9 cellular contexts compared by ENCODE assay signal in the genomic region with DNA sequence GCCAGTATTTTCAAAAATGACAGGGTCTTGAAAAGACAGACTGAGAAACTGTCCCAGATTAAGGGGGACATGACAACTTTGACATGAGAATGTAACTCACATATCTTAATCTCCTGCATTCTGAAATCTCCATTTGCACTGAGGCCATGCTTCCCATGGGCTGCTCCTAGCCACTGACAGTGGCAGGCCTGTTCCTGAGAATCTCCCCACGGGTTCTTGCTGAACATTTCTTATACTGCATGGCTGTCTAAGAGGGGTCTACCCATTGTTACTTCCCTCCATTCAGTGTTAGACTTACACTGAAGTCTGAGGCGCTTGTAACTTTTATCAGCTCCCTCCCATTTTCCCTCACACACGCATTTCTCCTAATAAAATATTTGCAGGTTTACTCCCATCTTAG. TPM values are rescaled to one million over a fixed set of nuclear protein-coding genes. Genes with fewer than 3 reads are reported as not detected.
DNase-seq lines count a peak whose midpoint lies in the region; ATAC-seq and TF ChIP-seq lines count a peak whose summit lies in the region.
"Had no signal": no experiment of that assay in that cellular context is flagged by ENCODE, and none has a peak within 500 bp of the region (broad histone marks: within the 10 kb centered on the region; RNA-seq: fewer than 3 reads in every experiment).

No MANE protein-coding gene starts in this region.

- no peak for TF ChIP-seq POLR2A in upper lobe of left lung (IDR thresholded peaks at IDR 0.05)

- H2AK5ac ChIP-seq in H9 (ENCODE audit: insufficient read length, low read length), result no peak overlapping the region

- no peak overlapping the region for H3K9ac ChIP-seq in H9 (ENCODE audit: extremely low read depth, insufficient read length, low read length)

- H4K20me1 ChIP-seq in H9 (ENCODE audit: control insufficient read depth, insufficient read depth, insufficient read length), result no peaks in the 10 kb centered on the region

- H3K9me3 Mint-ChIP-seq in CD4-positive, CD25-positive, alpha-beta regulatory T cell, result no peaks in the 10 kb centered on the region
- H3K9me3 Mint-ChIP-seq in H9 (no peaks in the 10 kb centered on the region; a peak in 2 of 5 replicates), WTC11 (no peaks in the 10 kb centered on the region), memory B cell (no peaks in the 10 kb centered on the region)

- peak overlapping the region; percentile 92 for H3K27ac ChIP-seq in CD4-positive, CD25-positive, alpha-beta regulatory T cell (ENCODE audit: insufficient read depth, low read length, poor library complexity, severe bottlenecking)
- H3K27ac ChIP-seq in H9 (ENCODE audit: insufficient read length, low read depth, low read length) (no peak overlapping the region), upper lobe of left lung (no peak overlapping the region)

- H3K4ac ChIP-seq in H9 (ENCODE audit: low read depth, low read length), result no peak overlapping the region

- no peak for DNase-seq in CD4-positive, CD25-positive, alpha-beta regulatory T cell
- DNase-seq in H9 (no peak), WTC11 (ENCODE audit: low spot score) (no peak), memory B cell (ENCODE audit: low spot score in 2 of 2) (no peak), upper lobe of left lung (no peak), H4 (ENCODE audit: low spot score) (no peak), islet precursor cell (no peak), OCI-M1 (lab: John Stamatoyannopoulos, UW) (no peak)
- DNase-seq: GOT3 had no signal

- CTCF ChIA-PET in WTC11 (lab: Charles Lee), result interaction anchor here (0.6 kb wide), 1 partner anchor 585 kb away, joined by 5 read pairs; no protein-coding TSS in a partner anchor

- H3K79me1 ChIP-seq in H9 (ENCODE audit: insufficient read depth, low read depth, low read length, poor library complexity, severe bottlenecking), result peaks cover 6% of the 10 kb centered on the region

- peaks cover 28 to 57% (median 41%) of the 10 kb centered on the region in 4 donors for H3K4me1 Mint-ChIP-seq in CD4-positive, CD25-positive, alpha-beta regulatory T cell
- peaks cover 7 to 11% of the 10 kb centered on the region in 2 experiments; a peak in 3 of 4 replicates for H3K4me1 Mint-ChIP-seq in H9
- H3K4me1 Mint-ChIP-seq in WTC11, result peaks cover 9% of the 10 kb centered on the region; the same call in 1 of the 2 replicates
- peaks cover 17% of the 10 kb centered on the region for H3K4me1 Mint-ChIP-seq in memory B cell

- ATAC-seq in CD4-positive, CD25-positive, alpha-beta regulatory T cell (ENCODE audit: low read depth in 2 of 2), result no peak
- no peak for ATAC-seq in WTC11
- ATAC-seq in memory B cell (ENCODE audit: low read depth), result no peak
- ATAC-seq in upper lobe of left lung (ENCODE audit: low FRiP score in 2 of 2), result no peak

- peaks cover 5% of the 10 kb centered on the region for H3K36me3 Mint-ChIP-seq in CD4-positive, CD25-positive, alpha-beta regulatory T cell
- H3K36me3 Mint-ChIP-seq in H9 (ENCODE audit: insufficient read depth in 1 of 3, low read depth in 3 of 3) (peaks cover 3 to 25% (median 12%) of the 10 kb centered on the region in 3 experiments; a peak in 5 of 7 replicates), WTC11 (peaks cover 16% of the 10 kb centered on the region), memory B cell (peaks cover 3% of the 10 kb centered on the region)

- no peak overlapping the region for H3K14ac ChIP-seq in H9 (ENCODE audit: insufficient read depth, low read length)

- peak overlapping the region; percentile 61 to 89 (median 63) for H3K27ac Mint-ChIP-seq in CD4-positive, CD25-positive, alpha-beta regulatory T cell
- H3K27ac Mint-ChIP-seq in H9 (no peak overlapping the region), WTC11 (no peak overlapping the region), memory B cell (peak overlapping the region; percentile 92)

- no peak overlapping the region for H4K5ac ChIP-seq in H9 (ENCODE audit: insufficient read length, low read depth, low read length)

- no peaks in the 10 kb centered on the region for H3K27me3 ChIP-seq in CD4-positive, CD25-positive, alpha-beta regulatory T cell (ENCODE audit: control insufficient read depth, insufficient read depth, low read length)
- H3K27me3 ChIP-seq in H9 (ENCODE audit: insufficient read depth, low read length), result no peaks in the 10 kb centered on the region; the same call in 1 of the 2 replicates
- no peaks in the 10 kb centered on the region for H3K27me3 ChIP-seq in upper lobe of left lung

- TF ChIP-seq EP300 in upper lobe of left lung (IDR thresholded peaks at IDR 0.05), result no peak

- H4K8ac ChIP-seq in H9 (replicated peaks; ENCODE audit: insufficient read length, low read depth, low read length), result no peak overlapping the region

- peaks cover 4% of the 10 kb centered on the region for H3K36me3 ChIP-seq in CD4-positive, CD25-positive, alpha-beta regulatory T cell (ENCODE audit: control insufficient read depth, insufficient read depth, low read length)
- H3K36me3 ChIP-seq in upper lobe of left lung, result peaks cover 0 to 7% (median 0%) of the 10 kb centered on the region in 4 donors

- peaks cover 24% of the 10 kb centered on the region for H3K4me1 ChIP-seq in CD4-positive, CD25-positive, alpha-beta regulatory T cell (ENCODE audit: control insufficient read depth, insufficient read depth, low read length, poor library complexity, severe bottlenecking)
- H3K4me1 ChIP-seq in H9 (ENCODE audit: insufficient read depth, low read length) (no peaks in the 10 kb centered on the region), upper lobe of left lung (peaks cover 5 to 9% (median 8%) of the 10 kb centered on the region in 4 donors)

- no peak overlapping the region for H2BK12ac ChIP-seq in H9 (ENCODE audit: insufficient read length, low read depth, low read length)

- TF ChIP-seq CTCF in H9 (conservative IDR thresholded peaks at IDR 0.05) (no peak), WTC11 (IDR thresholded peaks at IDR 0.05) (no peak), upper lobe of left lung (IDR thresholded peaks at IDR 0.05) (no peak)

- H3K4me3 ChIP-seq in CD4-positive, CD25-positive, alpha-beta regulatory T cell (ENCODE audit: low read depth, low read length), result peak overlapping the region; percentile 93
- H3K4me3 ChIP-seq in upper lobe of left lung, result no peak overlapping the region

- no peak overlapping the region for H2BK15ac ChIP-seq in H9 (ENCODE audit: low read depth, low read length)

- no peak overlapping the region for H2BK5ac ChIP-seq in H9 (ENCODE audit: insufficient read length, low read length)

- no peak overlapping the region for H4K91ac ChIP-seq in H9 (ENCODE audit: insufficient read length, low read depth, low read length)

- H2BK20ac ChIP-seq in H9 (ENCODE audit: low read depth, low read length, poor library complexity, severe bottlenecking), result no peak overlapping the region

- no peak overlapping the region for H3K18ac ChIP-seq in H9 (ENCODE audit: insufficient read length, low read depth, low read length)

- peak overlapping the region; percentile 89 to 94 (median 92) for H3K4me3 Mint-ChIP-seq in CD4-positive, CD25-positive, alpha-beta regulatory T cell
- H3K4me3 Mint-ChIP-seq in H9 (peak overlapping the region; percentile 85 to 90), WTC11 (peak overlapping the region; percentile 86), memory B cell (no peak overlapping the region)

- no peak overlapping the region for H3K4me2 ChIP-seq in H9 (ENCODE audit: insufficient read depth, insufficient read length, low read length)

- no peak overlapping the region for H3K23ac ChIP-seq in H9 (ENCODE audit: insufficient read length, low read depth, low read length)

- peaks cover 2% of the 10 kb centered on the region; the same call in 1 of the 2 replicates for H3K79me2 ChIP-seq in H9 (ENCODE audit: insufficient read depth, low read length)

- WGBS in H9 (ENCODE audit: extremely low coverage, insufficient read length, low lambda C conversion rate), result no CpG with 5 or more reads among the region's 3 CpGs
- WGBS in upper lobe of left lung, 2 donors, result 78 to 87% methylated on average over 3 of the region's 3 CpGs

- no peak overlapping the region for H2AFZ ChIP-seq in H9 (ENCODE audit: low read length)

- H3T11ph ChIP-seq in H9 (ENCODE audit: low read length), result no peak overlapping the region

- no peaks in the 10 kb centered on the region for H3K27me3 Mint-ChIP-seq in CD4-positive, CD25-positive, alpha-beta regulatory T cell
- peaks cover 33% of the 10 kb centered on the region for H3K27me3 Mint-ChIP-seq in H9 (ENCODE audit: low read depth)
- peaks cover 33% of the 10 kb centered on the region for H3K27me3 Mint-ChIP-seq in WTC11 (ENCODE audit: low read depth)
- H3K27me3 Mint-ChIP-seq in memory B cell, result no peaks in the 10 kb centered on the region

- POLR2A ChIA-PET in WTC11 (lab: Charles Lee), result no interaction called here

- H3K9me3 ChIP-seq in CD4-positive, CD25-positive, alpha-beta regulatory T cell (ENCODE audit: control insufficient read depth in 2 of 2, low read length in 2 of 2), result no peaks in the 10 kb centered on the region
- H3K9me3 ChIP-seq in H9 (ENCODE audit: control insufficient read depth, low read depth, low read length) (no peaks in the 10 kb centered on the region), upper lobe of left lung (no peaks in the 10 kb centered on the region)

- H2BK120ac ChIP-seq in H9 (ENCODE audit: low read depth, low read length, poor library complexity, severe bottlenecking), result no peak overlapping the region

- no peaks in the 10 kb centered on the region for H3K23me2 ChIP-seq in H9 (ENCODE audit: insufficient read length, low read depth, low read length, poor library complexity, severe bottlenecking)

- H3K56ac ChIP-seq in H9 (ENCODE audit: insufficient read length, low read depth, low read length), result no peak overlapping the region

TF ChIP-seq in WTC11, 78 proteins besides CTCF, POLR2A, EP300 and RAD21 (continues in another document):
- TF ChIP-seq PRRX2 (CRISPR knock-in tag; IDR thresholded peaks at IDR 0.05) (no peak), NR2C2 (CRISPR knock-in tag; IDR thresholded peaks at IDR 0.05) (no peak), ZNF423 (CRISPR knock-in tag; IDR thresholded peaks at IDR 0.05) (no peak)
- TF ChIP-seq, protein P1, sequence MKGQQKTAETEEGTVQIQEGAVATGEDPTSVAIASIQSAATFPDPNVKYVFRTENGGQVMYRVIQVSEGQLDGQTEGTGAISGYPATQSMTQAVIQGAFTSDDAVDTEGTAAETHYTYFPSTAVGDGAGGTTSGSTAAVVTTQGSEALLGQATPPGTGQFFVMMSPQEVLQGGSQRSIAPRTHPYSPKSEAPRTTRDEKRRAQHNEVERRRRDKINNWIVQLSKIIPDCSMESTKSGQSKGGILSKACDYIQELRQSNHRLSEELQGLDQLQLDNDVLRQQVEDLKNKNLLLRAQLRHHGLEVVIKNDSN (CRISPR knock-in tag; IDR thresholded peaks at IDR 0.05), result no peak

RNA-seq across cellular contexts. Expression of a gene that starts 1.5 kb away (rescaled TPM):
- 11.9 TPM for total RNA-seq in CD4-positive, CD25-positive, alpha-beta regulatory T cell
- 1 to 10 TPM; 1.2 to 1.7 (median 1.5) TPM for polyA plus RNA-seq in CD4-positive, CD25-positive, alpha-beta regulatory T cell
- total RNA-seq in H9 (2021) (15.3 and 17.0 TPM in 2 replicates), WTC11 (2021) (14.7 to 15.9 TPM (median 14.8 TPM) in 3 replicates), upper lobe of left lung (10 to 100 TPM in 3 of 6 donors, 1 to 10 TPM in 3; 7.0 to 28.3 (median 11.2) TPM)
- total RNA-seq in H4 (2014; rRNA removed; shearing (Covaris generic)), result 6.9 and 12.9 TPM in 2 replicates

Comparison
In these comparisons a context has a peak if more than half of its experiments do, and no peak if none do; other contexts are left out.
1. H3K27ac Mint-ChIP-seq: peak in CD4-positive, CD25-positive, alpha-beta regulatory T cell (3 of 3) and memory B cell (single experiment); none in H9 (0 of 3) and WTC11 (single experiment).